In genomic region chr11:116330439-116331185, GRCh38 we compare ENCODE assay signal across 27 cellular contexts.
"Had no signal": no experiment of that assay in that cellular context is flagged by ENCODE, and none has a peak within 500 bp of the region (broad histone marks: within the 10 kb centered on the region; RNA-seq: fewer than 3 reads in every experiment).

No MANE protein-coding gene starts in this region.

- H3K9me3 ChIP-seq: body of pancreas, colonic mucosa, heart right ventricle, pancreas, prostate gland, sigmoid colon, stomach, tibial nerve had no signal

- H3K27me3 ChIP-seq: body of pancreas, colonic mucosa, pancreas, sigmoid colon, tibial nerve had no signal

- H3K4me1 Mint-ChIP-seq: activated CD4-positive, alpha-beta T cell treated with anti-CD3 and anti-CD28 coated beads for 36 hours; activated CD8-positive, alpha-beta memory T cell treated with anti-CD3 and anti-CD28 coated beads, Interleukin-2, amount 10 ng/mL, durations not matched to agents 7 days and 5 days; naive thymus-derived CD4-positive, alpha-beta T cell had no signal

- H3K27me3 Mint-ChIP-seq: activated CD8-positive, alpha-beta memory T cell treated with anti-CD3 and anti-CD28 coated beads, Interleukin-2, amount 10 ng/mL, durations not matched to agents 7 days and 5 days; memory B cell had no signal

- H3K4me3 ChIP-seq: body of pancreas, colonic mucosa, heart right ventricle, pancreas, prostate gland, sigmoid colon, stomach, tibial nerve had no signal

- DNase-seq: activated CD4-positive, alpha-beta T cell treated with anti-CD3 and anti-CD28 coated beads for 36 hours; activated CD4-positive, CD25-positive, alpha-beta regulatory T cell; activated CD8-positive, alpha-beta T cell treated with anti-CD3 and anti-CD28 coated beads, Interleukin-2, amount 10 ng/mL, durations not matched to agents 7 days and 5 days; activated naive CD4-positive, alpha-beta T cell; activated T-cell treated with anti-CD3 and anti-CD28 coated beads, Interleukin-2, amount 50 U/mL, for 48 hours; body of pancreas; cerebellar nuclear complex; colonic mucosa; effector memory CD4-positive, alpha-beta T cell; foreskin keratinocyte; midbrain; naive thymus-derived CD4-positive, alpha-beta T cell; pancreas; retina; sigmoid colon; small intestine; stimulated activated CD4-positive, alpha-beta T cell treated with anti-CD3 and anti-CD28 coated beads, Interleukin-1b, Interleukin-23, amount 100 ng/mL, for 48 hours; stimulated activated CD4-positive, alpha-beta T cell treated with anti-CD3 and anti-CD28 coated beads, Interleukin-4, amount 100 ng/mL, for 4 hours; stimulated activated CD8-positive, alpha-beta memory T cell treated with anti-CD3 and anti-CD28 coated beads, Interleukin-4, amount 100 ng/mL, for 48 hours; stomach had no signal

- H3K36me3 ChIP-seq: colonic mucosa, heart right ventricle, pancreas, prostate gland, sigmoid colon, stomach, tibial nerve had no signal

- H3K27ac ChIP-seq: body of pancreas, colonic mucosa, foreskin keratinocyte, heart right ventricle, pancreas, prostate gland, sigmoid colon, stomach, tibial nerve had no signal

- H3K27ac Mint-ChIP-seq: activated CD4-positive, alpha-beta T cell treated with anti-CD3 and anti-CD28 coated beads for 36 hours; activated CD8-positive, alpha-beta memory T cell treated with anti-CD3 and anti-CD28 coated beads, Interleukin-2, amount 10 ng/mL, durations not matched to agents 7 days and 5 days; activated CD8-positive, alpha-beta T cell treated with anti-CD3 and anti-CD28 coated beads, Interleukin-2, amount 10 ng/mL, durations not matched to agents 7 days and 5 days; activated naive CD4-positive, alpha-beta T cell treated with anti-CD3 and anti-CD28 coated beads, Interleukin-2, amount 50 U/mL, for 72 hours; memory B cell; naive thymus-derived CD4-positive, alpha-beta T cell; stimulated activated memory B cell treated with anti-CD40 and anti-IgM and Interleukin-4, amounts not matched to agents 10 μg/mL and 1 μg/mL and 100 μg/mL, for 72 hours had no signal

- H3K4me3 Mint-ChIP-seq: activated CD4-positive, alpha-beta T cell treated with anti-CD3 and anti-CD28 coated beads for 36 hours; activated CD8-positive, alpha-beta memory T cell treated with anti-CD3 and anti-CD28 coated beads, Interleukin-2, amount 10 ng/mL, durations not matched to agents 7 days and 5 days; activated CD8-positive, alpha-beta T cell treated with anti-CD3 and anti-CD28 coated beads, Interleukin-2, amount 10 ng/mL, durations not matched to agents 7 days and 5 days; memory B cell; naive thymus-derived CD4-positive, alpha-beta T cell; stimulated activated memory B cell treated with anti-CD40 and anti-IgM and Interleukin-4, amounts not matched to agents 10 μg/mL and 1 μg/mL and 100 μg/mL, for 72 hours had no signal

- H3K9me3 Mint-ChIP-seq: activated naive CD4-positive, alpha-beta T cell treated with anti-CD3 and anti-CD28 coated beads, Interleukin-2, amount 50 U/mL, for 72 hours; memory B cell; stimulated activated memory B cell treated with anti-CD40 and anti-IgM and Interleukin-4, amounts not matched to agents 10 μg/mL and 1 μg/mL and 100 μg/mL, for 72 hours had no signal

- H3K36me3 Mint-ChIP-seq: activated CD8-positive, alpha-beta memory T cell treated with anti-CD3 and anti-CD28 coated beads, Interleukin-2, amount 10 ng/mL, durations not matched to agents 7 days and 5 days; activated naive CD4-positive, alpha-beta T cell treated with anti-CD3 and anti-CD28 coated beads, Interleukin-2, amount 50 U/mL, for 72 hours; memory B cell; naive thymus-derived CD4-positive, alpha-beta T cell; stimulated activated memory B cell treated with anti-CD40 and anti-IgM and Interleukin-4, amounts not matched to agents 10 μg/mL and 1 μg/mL and 100 μg/mL, for 72 hours had no signal

- ATAC-seq: activated CD4-positive, alpha-beta T cell treated with anti-CD3 and anti-CD28 coated beads for 36 hours; activated CD8-positive, alpha-beta memory T cell treated with anti-CD3 and anti-CD28 coated beads, Interleukin-2, amount 10 ng/mL, durations not matched to agents 7 days and 5 days; activated CD8-positive, alpha-beta T cell treated with anti-CD3 and anti-CD28 coated beads, Interleukin-2, amount 10 ng/mL, durations not matched to agents 7 days and 5 days; activated naive CD4-positive, alpha-beta T cell treated with anti-CD3 and anti-CD28 coated beads, Interleukin-2, amount 50 U/mL, for 72 hours; body of pancreas; foreskin keratinocyte; naive thymus-derived CD4-positive, alpha-beta T cell; pancreas; stimulated activated memory B cell treated with anti-CD40 and anti-IgM and Interleukin-4, amounts not matched to agents 10 μg/mL and 1 μg/mL and 100 μg/mL, for 72 hours had no signal

- H3K4me1 ChIP-seq: body of pancreas, colonic mucosa, heart right ventricle, pancreas, prostate gland, sigmoid colon, stomach, tibial nerve had no signal
